In genomic region chr11:133382217-133382746, GRCh38 we compare ENCODE assay signal across 24 cellular contexts.
"Had no signal": no experiment of that assay in that cellular context is flagged by ENCODE, and none has a peak within 500 bp of the region (broad histone marks: within the 10 kb centered on the region; RNA-seq: fewer than 3 reads in every experiment).

No MANE protein-coding gene starts in this region.

- H3K27ac ChIP-seq: ascending aorta, breast epithelium, coronary artery, esophagus squamous epithelium, gastroesophageal sphincter, heart left ventricle, ovary, sigmoid colon, transverse colon, vagina had no signal

- H3K9me3 ChIP-seq: ascending aorta, breast epithelium, esophagus squamous epithelium, gastroesophageal sphincter, heart left ventricle, ovary, sigmoid colon, transverse colon, vagina had no signal

- H3K27ac Mint-ChIP-seq: naive thymus-derived CD4-positive, alpha-beta T cell; stimulated activated naive B cell treated with anti-CD40 and anti-IgM and Interleukin-4, amounts not matched to agents 10 μg/mL and 1 μg/mL and 100 μg/mL, for 72 hours; T-cell had no signal

- H3K4me3 ChIP-seq: ascending aorta, breast epithelium, coronary artery, esophagus squamous epithelium, gastroesophageal sphincter, heart left ventricle, ovary, sigmoid colon, transverse colon, vagina had no signal

- DNase-seq: activated CD4-positive, alpha-beta T cell treated with anti-CD3 and anti-CD28 coated beads for 1 hour; activated CD4-positive, alpha-beta T cell treated with anti-CD3 and anti-CD28 coated beads, Interleukin-2, amount 50 U/mL, for 1 hour; activated T-cell treated with anti-CD3 and anti-CD28 coated beads, Interleukin-2, amount 50 U/mL, for 1 hour; esophagus squamous epithelium; heart left ventricle; islet precursor cell; left cardiac atrium; mesendoderm; naive thymus-derived CD4-positive, alpha-beta T cell; ovary; sigmoid colon; stimulated activated CD4-positive, alpha-beta T cell treated with anti-CD3 and anti-CD28 coated beads, Interleukin-2, amount 100 ng/mL, for 48 hours; stimulated activated CD8-positive, alpha-beta memory T cell treated with anti-CD3 and anti-CD28 coated beads, Interleukin-4, amount 100 ng/mL, for 48 hours; stimulated activated naive B cell treated with anti-CD40 and anti-IgM and Interleukin-4, amounts not matched to agents 10 μg/mL and 1 μg/mL and 100 μg/mL, for 72 hours; T-cell; transverse colon had no signal

- H3K27me3 Mint-ChIP-seq: central memory CD8-positive, alpha-beta T cell had no signal

- H3K4me1 Mint-ChIP-seq: central memory CD8-positive, alpha-beta T cell; naive thymus-derived CD4-positive, alpha-beta T cell; stimulated activated naive B cell treated with anti-CD40 and anti-IgM and Interleukin-4, amounts not matched to agents 10 μg/mL and 1 μg/mL and 100 μg/mL, for 72 hours; T-cell had no signal

- H3K9me3 Mint-ChIP-seq: neural crest cell; stimulated activated naive B cell treated with anti-CD40 and anti-IgM and Interleukin-4, amounts not matched to agents 10 μg/mL and 1 μg/mL and 100 μg/mL, for 72 hours had no signal

- H3K27me3 ChIP-seq: ascending aorta, breast epithelium, heart left ventricle, ovary, transverse colon, vagina had no signal

- H3K4me1 ChIP-seq: ascending aorta, breast epithelium, gastroesophageal sphincter had no signal

- H3K4me3 Mint-ChIP-seq: central memory CD8-positive, alpha-beta T cell; naive thymus-derived CD4-positive, alpha-beta T cell; neural crest cell; stimulated activated naive B cell treated with anti-CD40 and anti-IgM and Interleukin-4, amounts not matched to agents 10 μg/mL and 1 μg/mL and 100 μg/mL, for 72 hours; T-cell had no signal

- ATAC-seq: activated naive CD4-positive, alpha-beta T cell treated with anti-CD3 and anti-CD28 coated beads, Interleukin-2, amount 50 U/mL, for 72 hours; gastroesophageal sphincter; naive thymus-derived CD4-positive, alpha-beta T cell; stimulated activated naive B cell treated with anti-CD40 and anti-IgM and Interleukin-4, amounts not matched to agents 10 μg/mL and 1 μg/mL and 100 μg/mL, for 72 hours; T-cell had no signal

- H3K36me3 ChIP-seq: ascending aorta, breast epithelium, esophagus squamous epithelium, gastroesophageal sphincter, heart left ventricle, ovary, sigmoid colon, transverse colon, vagina had no signal

- H3K36me3 Mint-ChIP-seq: activated naive CD4-positive, alpha-beta T cell treated with anti-CD3 and anti-CD28 coated beads, Interleukin-2, amount 50 U/mL, for 72 hours; naive thymus-derived CD4-positive, alpha-beta T cell; stimulated activated naive B cell treated with anti-CD40 and anti-IgM and Interleukin-4, amounts not matched to agents 10 μg/mL and 1 μg/mL and 100 μg/mL, for 72 hours; T-cell had no signal
